14 cellular contexts compared by ENCODE assay signal in genomic region chr14:32710351-32711102, GRCh38.
DNase-seq lines count a peak whose midpoint lies in the region; ATAC-seq and TF ChIP-seq lines count a peak whose summit lies in the region.
"Had no signal": no experiment of that assay in that cellular context is flagged by ENCODE, and none has a peak within 500 bp of the region (broad histone marks: within the 10 kb centered on the region; RNA-seq: fewer than 3 reads in every experiment).

No MANE protein-coding gene starts in this region.

- H3K9me3 ChIP-seq in heart right ventricle (no peaks in the 10 kb centered on the region), tibial artery (no peaks in the 10 kb centered on the region)
- H3K9me3 ChIP-seq: neutrophil, uterus had no signal

- 45 to 54% methylated on average over 11 of the region's 11 CpGs for WGBS in heart right ventricle, 2 donors

- peak overlapping the region in 2 of 10 donors; percentile 13 to 14 for H3K4me3 ChIP-seq in heart right ventricle
- no peak overlapping the region for H3K4me3 ChIP-seq in tibial artery

- DNase-seq in heart right ventricle (no peak), Right ventricle myocardium inferior (ENCODE audit: missing footprints) (no peak), caudate nucleus (lab: John Stamatoyannopoulos, UW) (peak in 3 of 61 donors; percentile 2 to 18 (median 2)), lung microvascular endothelial cell (ENCODE audit: low read depth in 2 of 2) (peak; percentile 23 to 27), tibial artery (no peak)
- DNase-seq in central memory CD4-positive, alpha-beta T cell = no peak
- DNase-seq: activated CD4-positive, alpha-beta T cell treated with anti-CD3 and anti-CD28 coated beads for 1 hour; activated T-cell treated with anti-CD3 and anti-CD28 coated beads, Interleukin-2, amount 50 U/mL, for 1 hour; effector memory CD4-positive, alpha-beta T cell; NCI-H2081 treated with DMSO at 0.1 percent for 48 hours; uterus had no signal

- TF ChIP-seq CTCF in heart right ventricle (IDR thresholded peaks at IDR 0.05) (no peak), tibial artery (IDR thresholded peaks at IDR 0.05) (no peak)

- no peaks in the 10 kb centered on the region for H3K27me3 ChIP-seq in heart right ventricle
- H3K27me3 ChIP-seq in tibial artery = no peaks in the 10 kb centered on the region
- H3K27me3 ChIP-seq: neutrophil, uterus had no signal

- H3K27ac ChIP-seq in heart right ventricle (peak overlapping the region in 5 of 10 donors; percentile 2 to 70 (median 44)), caudate nucleus (ENCODE audit: low read depth, low read length) (peak overlapping the region; percentile 73), tibial artery (peak overlapping the region; percentile 73 to 75)
- H3K27ac ChIP-seq: neutrophil had no signal

- H3K4me1 ChIP-seq in heart right ventricle (peaks cover 7 to 48% (median 32%) of the 10 kb centered on the region in 9 donors), tibial artery (peaks cover 4 to 54% (median 22%) of the 10 kb centered on the region in 4 donors)

- peak in 5 of 8 donors; percentile 42 to 68 (median 55) for ATAC-seq in heart right ventricle
- no peak for ATAC-seq in Right ventricle myocardium inferior
- ATAC-seq in HG03175 (IDR thresholded peaks at IDR 0.05; ENCODE audit: unreplicated experiment) = no peak
- ATAC-seq in GM21381 (IDR thresholded peaks at IDR 0.05; ENCODE audit: unreplicated experiment) = no peak

- H3K36me3 ChIP-seq in heart right ventricle (no peaks in the 10 kb centered on the region), tibial artery (no peaks in the 10 kb centered on the region)
- H3K36me3 ChIP-seq: neutrophil, uterus had no signal

- intact Hi-C loops in heart right ventricle (cut with DNase I) (loop anchor here in 5 of 10 donors (5.0 to 10.0 kb wide), 6 partner anchors 114 to 1084 kb away; partner anchors contain the start of gene NPAS3 (in 1 of the 5)), Right ventricle myocardium inferior (cut with DNase I) (no loop called here), tibial artery (cut with DNase I; ENCODE audit: low total_unique reads) (no loop called here)

Comparison
In these comparisons a context has a peak if more than half of its experiments do, and no peak if none do; other contexts are left out.
1. ATAC-seq: peak in heart right ventricle (5 of 8); none in Right ventricle myocardium inferior (single experiment), HG03175 (single experiment) and GM21381 (single experiment).
2. DNase-seq: peak in lung microvascular endothelial cell (2 of 2); none in heart right ventricle (0 of 2), Right ventricle myocardium inferior (single experiment), tibial artery (0 of 2) and central memory CD4-positive, alpha-beta T cell (single experiment).